ENCODE assay signal across 10 cellular contexts in the genomic region with DNA sequence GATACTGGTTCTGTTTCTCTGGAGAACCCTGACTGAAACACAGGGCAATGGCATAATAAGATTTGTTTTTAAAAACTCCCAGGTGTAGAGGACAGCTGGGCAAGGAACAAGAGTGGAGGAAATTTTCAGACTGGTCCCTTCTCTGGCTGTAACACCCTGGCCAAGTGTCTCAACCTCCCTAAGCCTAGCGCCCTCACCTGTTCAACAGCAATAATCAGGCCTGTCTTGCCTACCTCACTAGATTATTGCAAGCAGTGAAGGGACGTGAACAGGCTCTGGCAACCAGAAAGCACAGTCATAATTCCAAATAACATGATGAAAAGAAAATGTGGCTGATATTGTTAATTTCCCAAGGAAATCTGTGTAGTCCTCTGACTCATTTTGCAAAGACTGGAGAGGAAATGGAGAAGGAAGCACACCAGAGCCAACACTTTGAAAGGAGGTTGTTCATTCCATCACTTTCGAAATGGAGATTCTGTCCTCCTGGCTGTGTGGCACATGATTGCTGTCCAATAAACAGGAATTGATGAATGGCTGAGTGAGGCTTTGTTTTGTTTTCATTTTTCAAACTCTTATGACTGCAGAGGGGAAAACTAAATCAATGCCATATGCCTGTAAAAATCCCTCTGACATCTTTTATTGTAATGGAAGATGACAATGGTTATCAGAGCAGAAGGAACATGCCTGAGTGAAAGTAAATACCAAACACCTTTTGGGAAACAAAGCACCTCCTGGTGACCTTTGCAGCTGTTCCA.
DNase-seq lines count a peak whose midpoint lies in the region; ATAC-seq, FAIRE-seq and TF ChIP-seq lines count a peak whose summit lies in the region.
"Had no signal": no experiment of that assay in that cellular context is flagged by ENCODE, and none has a peak within 500 bp of the region (broad histone marks: within the 10 kb centered on the region; RNA-seq: fewer than 3 reads in every experiment).

No MANE protein-coding gene starts in this region.

- no peak overlapping the region for H3K27ac ChIP-seq in effector memory CD4-positive, alpha-beta T cell (ENCODE audit: insufficient read depth, low read length, poor library complexity, severe bottlenecking)
- H3K27ac ChIP-seq: PC-9 had no signal

- H3K4me3 ChIP-seq in BE2C (ENCODE audit: low read depth, low read length), result no peak overlapping the region
- H3K4me3 ChIP-seq in effector memory CD4-positive, alpha-beta T cell (ENCODE audit: insufficient read depth, low read depth, low read length, poor library complexity, severe bottlenecking), result no peak overlapping the region
- H3K4me3 ChIP-seq: PC-9 had no signal

- DNase-seq in BE2C (no peak), GM19239 (ENCODE audit: insufficient read length, low spot score) (no peak), RPMI8226 (peak; percentile 8), foreskin melanocyte (peak; percentile 25), nucleus accumbens (lab: John Stamatoyannopoulos, UW) (no peak)
- no peak for DNase-seq in stimulated activated CD4-positive, alpha-beta T cell treated with anti-CD3 and anti-CD28 coated beads, Interleukin-2, amount 100 ng/mL, for 48 hours
- no peak for DNase-seq in effector memory CD4-positive, alpha-beta T cell
- DNase-seq: PC-9 had no signal

- H3K9me3 ChIP-seq in BE2C, result no peaks in the 10 kb centered on the region
- no peaks in the 10 kb centered on the region for H3K9me3 ChIP-seq in effector memory CD4-positive, alpha-beta T cell (ENCODE audit: control insufficient read depth, low read length)

- H3K36me3 ChIP-seq in BE2C, result no peaks in the 10 kb centered on the region
- no peaks in the 10 kb centered on the region for H3K36me3 ChIP-seq in effector memory CD4-positive, alpha-beta T cell (ENCODE audit: control insufficient read depth, insufficient read depth, low read length)

- no peaks in the 10 kb centered on the region for H3K27me3 ChIP-seq in BE2C
- no peaks in the 10 kb centered on the region for H3K27me3 ChIP-seq in effector memory CD4-positive, alpha-beta T cell (replicated peaks; ENCODE audit: control insufficient read depth, insufficient read depth, low read length, poor library complexity, severe bottlenecking)

- 0 out of 2 replicates have a peak, but pooled peaks have one; percentile 7 for TF ChIP-seq CTCF in BE2C (IDR thresholded peaks at IDR 0.05; ENCODE audit: low read depth, low read length)

- ATAC-seq in HG03108 (IDR thresholded peaks at IDR 0.05; ENCODE audit: unreplicated experiment), result no peak
- ATAC-seq: sciatic nerve had no signal

- FAIRE-seq in GM19239 (lab: Jason Lieb, UNC), result peak; percentile 11

- no peaks in the 10 kb centered on the region for H3K4me1 ChIP-seq in BE2C
- H3K4me1 ChIP-seq in effector memory CD4-positive, alpha-beta T cell (ENCODE audit: control insufficient read depth, insufficient read depth, low read length, poor library complexity, severe bottlenecking), result no peaks in the 10 kb centered on the region

Comparison
In these comparisons a context has a peak if more than half of its experiments do, and no peak if none do; other contexts are left out.
1. DNase-seq: peak in RPMI8226 (single experiment) and foreskin melanocyte (single experiment); none in BE2C (single experiment), GM19239 (single experiment), stimulated activated CD4-positive, alpha-beta T cell treated with anti-CD3 and anti-CD28 coated beads, Interleukin-2, amount 100 ng/mL, for 48 hours (0 of 2), effector memory CD4-positive, alpha-beta T cell (0 of 3) and nucleus accumbens (0 of 56).